Comparison of ENCODE assay signal across 32 cellular contexts in genomic region chr6:3871939-3872338, GRCh38.
"Had no signal": no experiment of that assay in that cellular context is flagged by ENCODE, and none has a peak within 500 bp of the region (broad histone marks: within the 10 kb centered on the region; RNA-seq: fewer than 3 reads in every experiment).

No MANE protein-coding gene starts in this region.

- H3K9me3 ChIP-seq: adrenal gland, body of pancreas, breast epithelium, MG63, SJCRH30 had no signal

- H3K36me3 ChIP-seq: adrenal gland, breast epithelium, MG63, SJCRH30 had no signal

- H3K4me3 Mint-ChIP-seq: activated CD4-positive, alpha-beta memory T cell treated with anti-CD3 and anti-CD28 coated beads for 36 hours; activated naive CD4-positive, alpha-beta T cell treated with anti-CD3 and anti-CD28 coated beads for 36 hours; activated T-cell treated with anti-CD3 and anti-CD28 coated beads, Interleukin-2, amount 50 U/mL, for 4 hours; activated T-helper 1 cell treated with anti-CD3 and anti-CD28 coated beads, Interleukin-12 subunit alpha, Interleukin-12 subunit beta, Interleukin-2, Interleukin-4 antibody, amounts not matched to agents 30 ng/mL and 10 ng/mL and 1 ng/mL, durations not matched to agents 14 hours and 24 hours and 36 hours; T-helper 1 cell treated with Interleukin-12 subunit alpha and Interleukin-12 subunit beta and Interleukin-4 antibody, amounts not matched to agents 30 μg/mL and 1 μg/mL, for 36 hours; T-helper 2 cell treated with Interferon-gamma antibody and Interleukin-4, amounts not matched to agents 5 μg/mL and 100 μg/mL, for 36 hours; WTC11 had no signal

- ATAC-seq: activated naive CD4-positive, alpha-beta T cell treated with anti-CD3 and anti-CD28 coated beads, Interleukin-2, amount 50 U/mL, for 72 hours; activated T-cell treated with anti-CD3 and anti-CD28 coated beads, Interleukin-2, amount 50 U/mL, for 4 hours; body of pancreas; WTC11 had no signal

- H3K4me3 ChIP-seq: adrenal gland, body of pancreas, breast epithelium, MG63, SJCRH30, SK-N-MC had no signal

- DNase-seq: activated CD4-positive, alpha-beta memory T cell treated with anti-CD3 and anti-CD28 coated beads for 36 hours; activated CD4-positive, alpha-beta T cell treated with anti-CD3 and anti-CD28 coated beads for 4 hours; activated CD4-positive, alpha-beta T cell treated with anti-CD3 and anti-CD28 coated beads, Interleukin-2, amount 50 U/mL, for 1 hour; activated CD4-positive, CD25-positive, alpha-beta regulatory T cell treated with anti-CD3 and anti-CD28 coated beads, Interleukin-2, amount 50 U/mL, for 72 hours; activated gamma-delta T cell treated with Interleukin-2 at 50 U/mL for 16 hours; activated naive CD4-positive, alpha-beta T cell treated with anti-CD3 and anti-CD28 coated beads for 36 hours; activated T-cell treated with anti-CD3 and anti-CD28 coated beads for 4 hours; activated T-cell treated with anti-CD3 and anti-CD28 coated beads, Interleukin-2, amount 50 U/mL, for 4 hours; Kasumi-1; KG1; MG63; NCI-H1092 treated with DMSO at 0.1 percent for 48 hours; NCI-H1417; NCI-H146; NCI-H187; NCI-H2029 treated with DMSO at 0.1 percent for 48 hours; NCI-H2107; NCI-H2171; NCI-H510A; NCI-H748 treated with DMSO at 0.1 percent for 48 hours; OCI-M1; SHP77; SJCRH30 had no signal

- H3K9me3 Mint-ChIP-seq: activated CD4-positive, alpha-beta memory T cell treated with anti-CD3 and anti-CD28 coated beads for 36 hours; activated naive CD4-positive, alpha-beta T cell treated with anti-CD3 and anti-CD28 coated beads for 36 hours; activated naive CD4-positive, alpha-beta T cell treated with anti-CD3 and anti-CD28 coated beads, Interleukin-2, amount 50 U/mL, for 72 hours; activated T-cell treated with anti-CD3 and anti-CD28 coated beads, Interleukin-2, amount 50 U/mL, for 4 hours; T-helper 1 cell treated with Interleukin-12 subunit alpha and Interleukin-12 subunit beta and Interleukin-4 antibody, amounts not matched to agents 30 μg/mL and 1 μg/mL, for 36 hours; WTC11 had no signal

- H3K36me3 Mint-ChIP-seq: activated CD4-positive, alpha-beta memory T cell treated with anti-CD3 and anti-CD28 coated beads for 36 hours; activated naive CD4-positive, alpha-beta T cell treated with anti-CD3 and anti-CD28 coated beads, Interleukin-2, amount 50 U/mL, for 72 hours; WTC11 had no signal

- H3K27ac Mint-ChIP-seq: activated CD4-positive, alpha-beta memory T cell treated with anti-CD3 and anti-CD28 coated beads for 36 hours; activated naive CD4-positive, alpha-beta T cell treated with anti-CD3 and anti-CD28 coated beads for 36 hours; activated naive CD4-positive, alpha-beta T cell treated with anti-CD3 and anti-CD28 coated beads, Interleukin-2, amount 50 U/mL, for 72 hours; activated T-helper 1 cell treated with anti-CD3 and anti-CD28 coated beads, Interleukin-12 subunit alpha, Interleukin-12 subunit beta, Interleukin-2, Interleukin-4 antibody, amounts not matched to agents 30 ng/mL and 10 ng/mL and 1 ng/mL, durations not matched to agents 14 hours and 24 hours and 36 hours; T-helper 1 cell treated with Interleukin-12 subunit alpha and Interleukin-12 subunit beta and Interleukin-4 antibody, amounts not matched to agents 30 μg/mL and 1 μg/mL, for 36 hours; T-helper 2 cell treated with Interferon-gamma antibody and Interleukin-4, amounts not matched to agents 5 μg/mL and 100 μg/mL, for 36 hours; WTC11 had no signal

- H3K4me1 ChIP-seq: adrenal gland, breast epithelium, SJCRH30 had no signal

- H3K27ac ChIP-seq: adrenal gland, body of pancreas, breast epithelium, SJCRH30, SK-N-MC had no signal

- H3K27me3 ChIP-seq: adrenal gland, body of pancreas, breast epithelium, MG63, SJCRH30 had no signal
